Comparison of ENCODE assay signal across 8 cellular contexts in genomic region chr2:74199871-74200305, GRCh38. TPM values are rescaled to one million over a fixed set of nuclear protein-coding genes. Genes with fewer than 3 reads are reported as not detected.
DNase-seq lines count a peak whose midpoint lies in the region; ATAC-seq, FAIRE-seq and TF ChIP-seq lines count a peak whose summit lies in the region.

No MANE protein-coding gene starts in this region.

- H3K4me3 Mint-ChIP-seq in endodermal cell, result peak overlapping the region; percentile 87

- H3K36me3 Mint-ChIP-seq in endodermal cell (ENCODE audit: low read depth), result peaks cover 9% of the 10 kb centered on the region

- no peaks in the 10 kb centered on the region for H3K4me1 ChIP-seq in endodermal cell (ENCODE audit: control insufficient read depth, insufficient read depth, low read length)
- peaks cover 6 to 21% (median 17%) of the 10 kb centered on the region in 3 donors for H3K4me1 ChIP-seq in pancreas

- peak overlapping the region; percentile 100 for H3K9ac ChIP-seq in SK-N-MC (ENCODE audit: insufficient read length)
- peak overlapping the region; percentile 98 for H3K9ac ChIP-seq in endodermal cell (ENCODE audit: extremely low read depth, low read length, poor library complexity, severe bottlenecking)

- peak overlapping the region; percentile 100 for H3K27ac Mint-ChIP-seq in endodermal cell

- H3K4me3 ChIP-seq in SK-N-MC (peak overlapping the region; percentile 99), endodermal cell (ENCODE audit: low read length) (peak overlapping the region; percentile 97), pancreas (peak overlapping the region in 3 of 4 donors; percentile 53 to 65 (median 61))

- peaks cover 25% of the 10 kb centered on the region for H3K4me1 Mint-ChIP-seq in endodermal cell

- H3K9me3 Mint-ChIP-seq in endodermal cell, result no peaks in the 10 kb centered on the region

- DNase-seq in GM18507 (ENCODE audit: extremely low spot score, insufficient read length, low read depth) (no peak), SK-N-MC (ENCODE audit: low read depth, low spot score) (no peak), endodermal cell (peak; percentile 53), pancreas (no peak), hepatic stellate cell (ENCODE audit: low spot score) (no peak), NCI-H2196 treated with DMSO at 0.1 percent for 48 hours (lab: John Stamatoyannopoulos, UW; ENCODE audit: unreplicated experiment) (no peak), mesenteric fat pad (ENCODE audit: low spot score) (no peak)

- 6 to 12% methylated on average over 7 to 8 of the region's 8 CpGs for WGBS in endodermal cell (ENCODE audit: insufficient coverage in 1 of 2, insufficient read length in 1 of 2), 2 experiments
- 15 to 23% methylated on average over 8 of the region's 8 CpGs for WGBS in pancreas, 2 donors

- H3K27ac ChIP-seq in SK-N-MC, result peak overlapping the region; percentile 98; the same call in 1 of the 2 replicates
- H3K27ac ChIP-seq in endodermal cell (ENCODE audit: low read depth, low read length), result no peak overlapping the region
- no peak overlapping the region for H3K27ac ChIP-seq in pancreas

- H3K27me3 ChIP-seq in endodermal cell (ENCODE audit: control insufficient read depth, insufficient read depth, low read length, poor library complexity, severe bottlenecking), result no peaks in the 10 kb centered on the region
- H3K27me3 ChIP-seq in pancreas, result no peaks in the 10 kb centered on the region

- peaks cover 11% of the 10 kb centered on the region for H3K27me3 Mint-ChIP-seq in endodermal cell (ENCODE audit: insufficient read depth)

- TF ChIP-seq CTCF in endodermal cell (conservative IDR thresholded peaks at IDR 0.05) (no peak), pancreas (IDR thresholded peaks at IDR 0.05) (no peak)

- ATAC-seq in pancreas (no peak), HG02588 (IDR thresholded peaks at IDR 0.05; ENCODE audit: unreplicated experiment) (no peak)

- intact Hi-C loops in pancreas (cut with DNase I), result no loop called here

- FAIRE-seq in GM18507 (lab: Jason Lieb, UNC), result peak; percentile 55
- FAIRE-seq in pancreas (lab: Jason Lieb, UNC), result no peak

- H3K36me3 ChIP-seq in SK-N-MC (ENCODE audit: insufficient read depth, low read length) (peaks cover 50% of the 10 kb centered on the region), endodermal cell (ENCODE audit: control insufficient read depth, insufficient read depth, low read length) (peaks cover 35% of the 10 kb centered on the region), pancreas (no peaks in the 10 kb centered on the region)

- H3K9me3 ChIP-seq in SK-N-MC (ENCODE audit: low read depth, low read length) (no peaks in the 10 kb centered on the region), endodermal cell (ENCODE audit: control insufficient read depth, low read length) (no peaks in the 10 kb centered on the region), pancreas (no peaks in the 10 kb centered on the region)

RNA-seq across cellular contexts. Expression of gene MTHFD2, which starts 1.5 kb away (rescaled TPM):
- total RNA-seq in endodermal cell (10 to 100 TPM; 77.4 to 84.5 TPM), pancreas (100 to 1,000 TPM in 1 of 6 donors, 10 to 100 TPM in 5; 23.7 to 288 (median 31.9) TPM), mesenteric fat pad (47.4 TPM)
- 104 TPM for polyA plus RNA-seq in endodermal cell (2013, experiment 1 of 2)
- polyA plus RNA-seq in endodermal cell (2013, experiment 2 of 2), result 72.4 TPM
- 10 to 100 TPM; 10.2 to 14.3 TPM for polyA plus RNA-seq in pancreas

RNA-seq across cellular contexts. Expression of gene MOB1A, which starts 21.2 kb away (rescaled TPM):
- total RNA-seq in endodermal cell (100 to 1,000 TPM in 1 of 2 donors, 10 to 100 TPM in 1; 92.3 to 125 TPM), pancreas (10 to 100 TPM; 16.1 to 53.3 (median 25.8) TPM), mesenteric fat pad (109 TPM)
- 73.3 TPM for polyA plus RNA-seq in endodermal cell (2013, experiment 1 of 2)
- polyA plus RNA-seq in endodermal cell (2013, experiment 2 of 2), result 70.5 TPM
- 10 to 100 TPM in 1 of 2 donors, 1 to 10 TPM in 1; 7.8 to 12.2 TPM for polyA plus RNA-seq in pancreas

RNA-seq across cellular contexts. Expression of gene BOLA3, which starts 52.2 kb away (rescaled TPM):
- total RNA-seq in endodermal cell (10 to 100 TPM; 42.5 to 43.2 TPM), pancreas (10 to 100 TPM in 5 of 6 donors, 1 to 10 TPM in 1; 7.2 to 17.5 (median 14.8) TPM), mesenteric fat pad (42.2 TPM)
- 60.6 TPM for polyA plus RNA-seq in endodermal cell (2013, experiment 1 of 2)
- polyA plus RNA-seq in endodermal cell (2013, experiment 2 of 2), result 62.9 TPM
- polyA plus RNA-seq in pancreas, result 10 to 100 TPM; 29.7 to 32.5 TPM
